20 cellular contexts compared by ENCODE assay signal in the genomic region with DNA sequence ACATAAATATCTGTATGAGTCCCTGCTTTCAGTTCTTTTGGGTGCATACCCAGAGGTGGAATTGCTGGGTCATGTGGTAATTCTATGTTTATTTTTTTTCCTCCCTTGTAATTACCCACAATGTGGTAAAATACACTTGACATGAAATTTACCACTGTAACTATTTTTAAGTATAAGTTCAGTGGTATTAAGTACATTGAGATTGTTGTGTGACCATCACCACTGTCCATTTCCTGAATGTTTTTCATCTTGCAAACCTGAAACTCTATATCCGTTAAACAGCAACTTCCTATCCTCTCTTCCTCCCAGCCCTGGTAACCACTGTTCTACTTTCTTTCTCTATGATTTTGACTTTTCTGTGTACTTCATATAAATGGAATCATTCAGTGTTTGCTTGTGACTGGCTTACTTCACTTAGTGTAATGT. TPM values are rescaled to one million over a fixed set of nuclear protein-coding genes. Genes with fewer than 3 reads are reported as not detected.
DNase-seq lines count a peak whose midpoint lies in the region; ATAC-seq, FAIRE-seq and TF ChIP-seq lines count a peak whose summit lies in the region.
"Had no signal": no experiment of that assay in that cellular context is flagged by ENCODE, and none has a peak within 500 bp of the region (broad histone marks: within the 10 kb centered on the region; RNA-seq: fewer than 3 reads in every experiment).

No MANE protein-coding gene starts in this region.

- POLR2A ChIA-PET in A549 (lab: Yijun Ruan, JAX), result no interaction called here

- no peaks in the 10 kb centered on the region for H4K20me1 ChIP-seq in Loucy (ENCODE audit: insufficient read depth, low read length, poor library complexity, severe bottlenecking)

- peaks cover 4% of the 10 kb centered on the region for H3K36me3 Mint-ChIP-seq in central memory CD8-positive, alpha-beta T cell (ENCODE audit: insufficient read depth)

- no peak for FAIRE-seq in A549 (lab: Jason Lieb, UNC)
- FAIRE-seq: RCC 7860 had no signal

- H3K9me3 ChIP-seq in A549, result peaks cover 18% of the 10 kb centered on the region; the same call in 2 of the 3 replicates
- H3K9me3 ChIP-seq in Loucy (ENCODE audit: insufficient read depth, low read depth, low read length), result no peaks in the 10 kb centered on the region
- H3K9me3 ChIP-seq: colonic mucosa, gastroesophageal sphincter, lower lobe of right lung, MG63 had no signal

- H3K27ac ChIP-seq in A549, result peak overlapping the region; percentile 32 to 85; a peak in 3 of 6 replicates
- H3K27ac ChIP-seq: colonic mucosa, gastroesophageal sphincter, lower lobe of right lung had no signal

- H3K4me1 ChIP-seq in A549, result peaks cover 38% of the 10 kb centered on the region
- H3K4me1 ChIP-seq in Loucy (ENCODE audit: insufficient read depth, low read length, poor library complexity, severe bottlenecking), result peaks cover 17% of the 10 kb centered on the region
- H3K4me1 ChIP-seq: colonic mucosa had no signal

- TF ChIP-seq POLR2A in A549 (IDR thresholded peaks at IDR 0.05; ENCODE audit: low read length), result no peak

- H3K79me2 ChIP-seq in Loucy (ENCODE audit: insufficient read depth, low read length), result no peaks in the 10 kb centered on the region

- no peak for DNase-seq in A549 (ENCODE audit: low read depth in 1 of 2, low spot score in 1 of 2)
- peak; percentile 32 for DNase-seq in EH (ENCODE audit: low read depth)
- no peak for DNase-seq in central memory CD8-positive, alpha-beta T cell (ENCODE audit: low spot score in 2 of 2)
- no peak for DNase-seq in hippocampal formation (lab: John Stamatoyannopoulos, UW)
- DNase-seq in NCI-H226, result no peak
- DNase-seq: aorta, colonic mucosa, DND-41, GOT3, lower lobe of right lung, MG63, NCI-H2107, NCI-H748 treated with DMSO at 0.1 percent for 48 hours had no signal

- peak overlapping the region; percentile 1 for H3K27ac Mint-ChIP-seq in central memory CD8-positive, alpha-beta T cell (ENCODE audit: low read depth)
- H3K27ac Mint-ChIP-seq: WTC11 had no signal

- ATAC-seq in A549, result no peak
- peak; percentile 59 for ATAC-seq in central memory CD8-positive, alpha-beta T cell (replicated peaks; ENCODE audit: extremely low read depth, poor library complexity, severe bottlenecking)
- no peak for ATAC-seq in GM21526 (IDR thresholded peaks at IDR 0.05; ENCODE audit: low FRiP score, unreplicated experiment)
- no peak for ATAC-seq in HG03469 (IDR thresholded peaks at IDR 0.05; ENCODE audit: unreplicated experiment)
- ATAC-seq: gastroesophageal sphincter, lower lobe of right lung, WTC11 had no signal

- H3K4me3 ChIP-seq in A549, result no peak overlapping the region
- H3K4me3 ChIP-seq in Loucy (ENCODE audit: low read length, poor library complexity, severe bottlenecking), result peak overlapping the region; percentile 48
- H3K4me3 ChIP-seq: colonic mucosa, gastroesophageal sphincter, lower lobe of right lung, MG63 had no signal

- TF ChIP-seq RAD21 in A549 (conservative IDR thresholded peaks at IDR 0.05 in 1 of 2, IDR thresholded peaks at IDR 0.05 in 1 of 2), result no peak

- H3K27me3 ChIP-seq in Loucy (ENCODE audit: insufficient read depth, low read length, poor library complexity, severe bottlenecking), result no peaks in the 10 kb centered on the region
- H3K27me3 ChIP-seq: colonic mucosa, gastroesophageal sphincter, MG63 had no signal

- TF ChIP-seq CTCF in A549 (IDR thresholded peaks at IDR 0.05) (no peak), Loucy (conservative IDR thresholded peaks at IDR 0.05; ENCODE audit: low read length) (no peak)

- H3F3A ChIP-seq in Loucy (ENCODE audit: low read depth), result peaks cover 6% of the 10 kb centered on the region; the same call in 1 of the 2 replicates

- peak overlapping the region; percentile 50 for H3K9ac ChIP-seq in Loucy (ENCODE audit: low read depth, low read length, poor library complexity, severe bottlenecking)

- no peaks in the 10 kb centered on the region for H3K27me3 Mint-ChIP-seq in central memory CD8-positive, alpha-beta T cell

- 98% methylated on average over 1 of the region's 1 CpG for WGBS in A549 (ENCODE audit: missing lambda C conversion rate)

- H3K4me2 ChIP-seq in A549 (no peak overlapping the region), Loucy (ENCODE audit: low read depth, low read length, poor library complexity, severe bottlenecking) (peak overlapping the region; percentile 74)

- no peak overlapping the region for H2AFZ ChIP-seq in Loucy (ENCODE audit: low read length)

- no peaks in the 10 kb centered on the region for H3K9me2 ChIP-seq in Loucy (replicated peaks; ENCODE audit: low read depth, low read length)

- CTCF ChIA-PET in A549 (lab: Yijun Ruan, JAX), result no interaction called here

- no peak for TF ChIP-seq EP300 in A549 (IDR thresholded peaks at IDR 0.05)

- H3K36me3 ChIP-seq in Loucy (ENCODE audit: insufficient read depth, low read length), result no peaks in the 10 kb centered on the region
- H3K36me3 ChIP-seq: colonic mucosa, gastroesophageal sphincter, lower lobe of right lung, MG63 had no signal

- peaks cover 30% of the 10 kb centered on the region for H3K4me1 Mint-ChIP-seq in central memory CD8-positive, alpha-beta T cell
- H3K4me1 Mint-ChIP-seq: neural crest cell had no signal

- no peak overlapping the region for H3K4me3 Mint-ChIP-seq in central memory CD8-positive, alpha-beta T cell
- H3K4me3 Mint-ChIP-seq: neural crest cell, WTC11 had no signal

- H3K9me3 Mint-ChIP-seq in central memory CD8-positive, alpha-beta T cell, result no peaks in the 10 kb centered on the region
- H3K9me3 Mint-ChIP-seq: neural crest cell had no signal

TF ChIP-seq in A549, 52 proteins besides CTCF, POLR2A, EP300 and RAD21:
- TF ChIP-seq HOXA7 (CRISPR knock-in tag; IDR thresholded peaks at IDR 0.05) (no peak), NR3C1 (IDR thresholded peaks at IDR 0.05) (no peak), HOXB13 (CRISPR knock-in tag; IDR thresholded peaks at IDR 0.05; ENCODE audit: low read depth) (no peak), PBX3 (IDR thresholded peaks at IDR 0.05) (no peak), TFCP2L1 (CRISPR knock-in tag; IDR thresholded peaks at IDR 0.05) (no peak), RNF2 (IDR thresholded peaks at IDR 0.05; ENCODE audit: borderline replicate concordance, low read depth) (no peak), FOSL2 (IDR thresholded peaks at IDR 0.05) (no peak), FOSL2 (CRISPR knock-in tag; IDR thresholded peaks at IDR 0.05) (no peak), GATA3 (IDR thresholded peaks at IDR 0.05; ENCODE audit: borderline replicate concordance) (no peak), POLR2AphosphoS2 (conservative IDR thresholded peaks at IDR 0.05; ENCODE audit: low read length) (no peak), RFX5 (IDR thresholded peaks at IDR 0.05) (no peak)
- TF ChIP-seq, protein P1, sequence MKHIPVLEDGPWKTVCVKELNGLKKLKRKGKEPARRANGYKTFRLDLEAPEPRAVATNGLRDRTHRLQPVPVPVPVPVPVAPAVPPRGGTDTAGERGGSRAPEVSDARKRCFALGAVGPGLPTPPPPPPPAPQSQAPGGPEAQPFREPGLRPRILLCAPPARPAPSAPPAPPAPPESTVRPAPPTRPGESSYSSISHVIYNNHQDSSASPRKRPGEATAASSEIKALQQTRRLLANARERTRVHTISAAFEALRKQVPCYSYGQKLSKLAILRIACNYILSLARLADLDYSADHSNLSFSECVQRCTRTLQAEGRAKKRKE (CRISPR knock-in tag; IDR thresholded peaks at IDR 0.05; ENCODE audit: low read depth), result no peak

RNA-seq across cellular contexts. Expression of gene BORCS5, which starts 51.4 kb away (rescaled TPM):
- polyA plus RNA-seq in A549 (2011; rRNA removed) (10.2 and 13.7 TPM in 2 replicates), A549 (2017; fragmentation: RNase III; extraction: RNeasy Plus Mini Kit Qiagen cat#74134 plus additional on column Dnase treatment) (5.1 to 7.3 TPM (median 6.2 TPM) in 3 replicates)
- 15.0 and 17.7 TPM in 2 replicates for polyA plus RNA-seq in A549 (2012; cell fraction: cytosol; rRNA removed)
- 22.1 and 29.4 TPM in 2 replicates for polyA plus RNA-seq in A549 (2012; cell fraction: nucleus; rRNA removed)
- 22.4 and 30.7 TPM in 2 replicates for polyA minus RNA-seq in A549 (2011; rRNA and poly(A)+ RNA removed)

RNA-seq across cellular contexts. Expression of gene MANSC1, which starts 58.2 kb away (rescaled TPM):
- polyA plus RNA-seq in A549 (2011; rRNA removed) (3.9 and 9.7 TPM in 2 replicates), A549 (2017; fragmentation: RNase III; extraction: RNeasy Plus Mini Kit Qiagen cat#74134 plus additional on column Dnase treatment) (3.7 to 4.4 TPM (median 3.8 TPM) in 3 replicates)
- polyA plus RNA-seq in A549 (2012; cell fraction: cytosol; rRNA removed), result 0.86 and 1.1 TPM in 2 replicates
- 0.47 and 0.86 TPM in 2 replicates for polyA plus RNA-seq in A549 (2012; cell fraction: nucleus; rRNA removed)
- polyA minus RNA-seq in A549 (2011; rRNA and poly(A)+ RNA removed), result 3.5 and 4.5 TPM in 2 replicates
